In the genomic region with DNA sequence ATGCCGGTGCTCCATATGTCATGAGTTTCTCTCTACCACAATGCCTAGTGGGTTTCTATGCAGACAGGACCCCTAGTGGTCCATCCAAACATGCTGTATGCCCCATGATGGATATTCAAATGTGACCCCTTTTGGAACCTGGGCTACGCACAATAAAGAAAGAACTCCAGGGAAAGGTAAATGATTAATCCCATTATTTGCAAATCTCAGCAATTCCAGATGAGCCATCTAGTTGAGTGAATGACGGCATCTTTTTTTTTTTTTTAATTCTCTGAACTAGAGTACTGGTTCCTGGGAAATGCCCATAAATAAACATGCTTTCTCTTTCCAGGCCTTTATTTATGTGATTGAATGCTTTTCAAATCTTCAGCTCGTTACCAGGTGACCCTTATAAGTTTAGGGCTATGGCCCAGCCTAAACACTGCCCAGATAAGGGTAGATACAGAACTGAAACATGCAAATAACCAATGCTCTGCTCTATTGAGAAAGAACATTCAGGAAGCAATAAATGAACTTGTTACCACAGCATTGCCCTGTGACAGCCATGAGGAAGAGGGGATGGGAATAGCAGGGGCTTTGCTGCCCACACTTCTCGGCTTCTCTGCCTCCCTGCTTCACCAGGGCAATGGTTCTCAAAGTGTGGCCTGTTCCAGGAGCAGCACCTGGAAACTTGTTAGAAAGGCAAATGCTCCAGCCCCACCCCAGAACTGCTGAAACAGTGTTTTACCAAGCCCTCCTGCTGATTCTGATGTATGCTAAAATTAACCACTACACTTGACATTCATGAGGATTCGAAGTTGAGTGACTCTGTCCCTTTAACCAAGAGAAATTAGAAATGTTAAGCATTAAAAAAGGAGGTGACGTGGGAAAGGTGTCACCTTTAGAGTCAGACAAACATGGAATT, we compare ENCODE assay signal across 10 cellular contexts.
DNase-seq lines count a peak whose midpoint lies in the region; ATAC-seq and TF ChIP-seq lines count a peak whose summit lies in the region.
"Had no signal": no experiment of that assay in that cellular context is flagged by ENCODE, and none has a peak within 500 bp of the region (broad histone marks: within the 10 kb centered on the region; RNA-seq: fewer than 3 reads in every experiment).

No MANE protein-coding gene starts in this region.

- H3K4me3 ChIP-seq in GM12864 (ENCODE audit: low read depth, low read length) = no peak overlapping the region
- H3K4me3 ChIP-seq in SJCRH30 = no peak overlapping the region
- H3K4me3 ChIP-seq in spleen = no peak overlapping the region

- H3K36me3 ChIP-seq in SJCRH30 = no peaks in the 10 kb centered on the region
- H3K36me3 ChIP-seq in spleen = no peaks in the 10 kb centered on the region

- TF ChIP-seq POLR2A in spleen (IDR thresholded peaks at IDR 0.05) = no peak

- TF ChIP-seq CTCF in GM12864 (IDR thresholded peaks at IDR 0.05; ENCODE audit: low read depth, low read length, missing control alignments) (peak; percentile 13), spleen (IDR thresholded peaks at IDR 0.05 in 8 of 11, conservative IDR thresholded peaks at IDR 0.05 in 3 of 11) (no peak)

- H3K27me3 ChIP-seq in SJCRH30 (no peaks in the 10 kb centered on the region), spleen (replicated peaks in 1 of 7) (no peaks in the 10 kb centered on the region)

- 62 to 69% (median 66%) methylated on average over 7 of the region's 7 CpGs for WGBS in spleen, 5 donors

- H3K27ac ChIP-seq in SJCRH30 = no peak overlapping the region
- H3K27ac ChIP-seq in spleen = no peak overlapping the region

- intact Hi-C loops in spleen (cut with DNase I; ENCODE audit: low total_unique reads) = no loop called here

- peak; percentile 99 for ATAC-seq in GM19395 (IDR thresholded peaks at IDR 0.05; ENCODE audit: unreplicated experiment)
- peak; percentile 90 for ATAC-seq in HG02885 (IDR thresholded peaks at IDR 0.05; ENCODE audit: poor library complexity, unreplicated experiment)
- ATAC-seq: stimulated activated memory B cell treated with anti-CD40 and anti-IgM and Interleukin-4, amounts not matched to agents 10 μg/mL and 1 μg/mL and 100 μg/mL, for 72 hours had no signal

- H3K4me1 ChIP-seq in SJCRH30 (no peaks in the 10 kb centered on the region), spleen (no peaks in the 10 kb centered on the region)

- DNase-seq in GM12864 (ENCODE audit: low read depth) (peak; percentile 13), NCI-H187 (lab: John Stamatoyannopoulos, UW) (peak; percentile 55 to 69), SJCRH30 (no peak), spleen (no peak), ecto neural progenitor cell (ENCODE audit: low spot score) (no peak)
- DNase-seq in activated T-cell treated with anti-CD3 and anti-CD28 coated beads, Interleukin-2, amount 50 U/mL, for 1 hour = no peak
- DNase-seq: IMR-90 had no signal

- no peaks in the 10 kb centered on the region for H3K9me3 ChIP-seq in SJCRH30 (replicated peaks)
- H3K9me3 ChIP-seq in spleen = peaks cover 0 to 14% (median 8%) of the 10 kb centered on the region in 8 donors

Comparison
In these comparisons a context has a peak if more than half of its experiments do, and no peak if none do; other contexts are left out.
1. DNase-seq: peak in GM12864 (single experiment) and NCI-H187 (2 of 2); none in SJCRH30 (0 of 2), spleen (single experiment), ecto neural progenitor cell (single experiment) and activated T-cell treated with anti-CD3 and anti-CD28 coated beads, Interleukin-2, amount 50 U/mL, for 1 hour (single experiment).